ENCODE assay signal across 8 cellular contexts in genomic region chr5:53560506-53561191, GRCh38. TPM values are rescaled to one million over a fixed set of nuclear protein-coding genes. Genes with fewer than 3 reads are reported as not detected.
DNase-seq lines count a peak whose midpoint lies in the region; ATAC-seq and FAIRE-seq lines count a peak whose summit lies in the region.

Gene NDUFS4, plus strand, starts transcription at chr5:53560639. Its CDS starts 24 bp downstream, at chr5:53560663.

- H3K27me3 Mint-ChIP-seq in naive B cell, result peaks cover 6 to 12% (median 8%) of the 10 kb centered on the region in 3 donors
- H3K27me3 Mint-ChIP-seq in stimulated activated memory B cell treated with anti-CD40 and anti-IgM and Interleukin-4, amounts not matched to agents 10 μg/mL and 1 μg/mL and 100 μg/mL, for 72 hours, result peaks cover 17% of the 10 kb centered on the region

- H3K4me1 Mint-ChIP-seq in naive B cell, result peaks cover 22 to 36% (median 26%) of the 10 kb centered on the region in 3 donors
- H3K4me1 Mint-ChIP-seq in stimulated activated memory B cell treated with anti-CD40 and anti-IgM and Interleukin-4, amounts not matched to agents 10 μg/mL and 1 μg/mL and 100 μg/mL, for 72 hours, result peaks cover 40% of the 10 kb centered on the region

- ATAC-seq in GM21619 (IDR thresholded peaks at IDR 0.05; ENCODE audit: unreplicated experiment), result peak; percentile 86
- ATAC-seq in naive B cell (ENCODE audit: low read depth in 2 of 2), result peak; percentile 87 to 88
- peak; percentile 95 for ATAC-seq in stimulated activated memory B cell treated with anti-CD40 and anti-IgM and Interleukin-4, amounts not matched to agents 10 μg/mL and 1 μg/mL and 100 μg/mL, for 72 hours

- H3K27ac Mint-ChIP-seq in naive B cell, result peak within 1 kb of the TSS; percentile 61 to 97 (median 96)
- H3K27ac Mint-ChIP-seq in stimulated activated memory B cell treated with anti-CD40 and anti-IgM and Interleukin-4, amounts not matched to agents 10 μg/mL and 1 μg/mL and 100 μg/mL, for 72 hours, result peak within 1 kb of the TSS; percentile 94

- FAIRE-seq in RCC 7860 (lab: Jason Lieb, UNC), result no peak

- H3K36me3 Mint-ChIP-seq in naive B cell, result peaks cover 5 to 6% of the 10 kb centered on the region in 2 donors
- peaks cover 4% of the 10 kb centered on the region for H3K36me3 Mint-ChIP-seq in stimulated activated memory B cell treated with anti-CD40 and anti-IgM and Interleukin-4, amounts not matched to agents 10 μg/mL and 1 μg/mL and 100 μg/mL, for 72 hours

- H3K9me3 Mint-ChIP-seq in naive B cell, result peaks cover 0 to 13% (median 3%) of the 10 kb centered on the region in 7 donors
- H3K9me3 Mint-ChIP-seq in stimulated activated memory B cell treated with anti-CD40 and anti-IgM and Interleukin-4, amounts not matched to agents 10 μg/mL and 1 μg/mL and 100 μg/mL, for 72 hours, result peaks cover 2% of the 10 kb centered on the region

- in situ Hi-C loops in KBM-7 (cut with MboI; ENCODE audit: low pct_unique_long_range_greater_than_20kb, low sequenced_read_pairs), result no loop called here

- peak within 1 kb of the TSS; percentile 97 to 99 (median 99) for H3K4me3 Mint-ChIP-seq in naive B cell
- H3K4me3 Mint-ChIP-seq in stimulated activated memory B cell treated with anti-CD40 and anti-IgM and Interleukin-4, amounts not matched to agents 10 μg/mL and 1 μg/mL and 100 μg/mL, for 72 hours, result peak within 1 kb of the TSS; percentile 88

- peak; percentile 21 for DNase-seq in DMS153 treated with DMSO at 0.1 percent for 48 hours (lab: John Stamatoyannopoulos, UW; ENCODE audit: unreplicated experiment)
- DNase-seq in KBM-7, result peak; percentile 86
- DNase-seq in RCC 7860 (ENCODE audit: low spot score), result peak; percentile 55
- DNase-seq in activated T-helper 1 cell treated with Interleukin-2 at 50 U/mL for 16 hours (ENCODE audit: low read depth), result peak; percentile 49
- peak; percentile 92 for DNase-seq in fibroblast of gingiva (ENCODE audit: low read depth)
- peak; percentile 64 for DNase-seq in naive B cell

RNA-seq across cellular contexts. Expression of gene NDUFS4, which starts in this region (rescaled TPM):
- 100 to 1,000 TPM in 1 of 6 donors, 10 to 100 TPM in 5; 62.5 to 101 (median 83.7) TPM for polyA plus RNA-seq in naive B cell (ENCODE audit: low read depth in 6 of 6)

Comparison
In these comparisons a context has a peak if more than half of its experiments do, and no peak if none do; other contexts are left out.
1. Peak in every context shown above with its lines: DNase-seq and ATAC-seq.
2. DNase-seq: peak in every context shown above with its lines; median percentile 92 in fibroblast of gingiva; 86 in KBM-7; 64 in naive B cell; 55 in RCC 7860; 49 in activated T-helper 1 cell treated with Interleukin-2 at 50 U/mL for 16 hours; 21 in DMS153 treated with DMSO at 0.1 percent for 48 hours.